8 cellular contexts compared by ENCODE assay signal in genomic region chr17:57130708-57131461, GRCh38.
A peak's percentile ranks its signal among the peaks of the same experiment; 100 is the strongest.
DNase-seq lines count a peak whose midpoint lies in the region; ATAC-seq lines count a peak whose summit lies in the region.

No MANE protein-coding gene starts in this region.

- no peaks in the 10 kb centered on the region for H3K9me3 ChIP-seq in iPS DF 6.9 (ENCODE audit: control insufficient read depth, insufficient read depth, low read length)

- no peak overlapping the region for H3K27ac ChIP-seq in iPS DF 6.9 (ENCODE audit: low read length)

- no peaks in the 10 kb centered on the region for H3K27me3 ChIP-seq in iPS DF 6.9 (ENCODE audit: control insufficient read depth, insufficient read depth, low read length)

- DNase-seq in ACHN (peak; percentile 81), GM19238 (ENCODE audit: insufficient read length, low spot score) (peak; percentile 86), NCI-H187 treated with DMSO at 0.1 percent for 48 hours (lab: John Stamatoyannopoulos, UW) (peak; percentile 11), T1000 (lab: John Stamatoyannopoulos, UW) (peak; percentile 67), astrocyte of the hippocampus (ENCODE audit: low read depth, low spot score) (peak; percentile 88), iPS DF 6.9 (ENCODE audit: low read depth, low spot score) (peak; percentile 48), smooth muscle cell of the brain vasculature (ENCODE audit: low read depth, low spot score) (peak; percentile 67)

- no peak for ATAC-seq in GM21528 (IDR thresholded peaks at IDR 0.05; ENCODE audit: low FRiP score, unreplicated experiment)

- in situ Hi-C loops in ACHN (cut with HindIII; ENCODE audit: low pct_ligation_motif_present, low pct_unique_long_range_greater_than_20kb, low sequenced_read_pairs), result no loop called here

- WGBS in iPS DF 6.9 (ENCODE audit: insufficient coverage, insufficient read length), result no CpG with 5 or more reads among the region's 16 CpGs

- H3K4me3 ChIP-seq in iPS DF 6.9 (ENCODE audit: low read length), result no peak overlapping the region

- H3K36me3 ChIP-seq in iPS DF 6.9 (ENCODE audit: control insufficient read depth, insufficient read depth, low read length), result no peaks in the 10 kb centered on the region

- no peaks in the 10 kb centered on the region for H3K4me1 ChIP-seq in iPS DF 6.9 (ENCODE audit: control insufficient read depth, insufficient read depth, low read length)

Comparison
In these comparisons a context has a peak if more than half of its experiments do, and no peak if none do; other contexts are left out.
1. DNase-seq: peak in every context shown above with its lines; median percentile 88 in astrocyte of the hippocampus; 86 in GM19238; 81 in ACHN; 67 in T1000; 67 in smooth muscle cell of the brain vasculature; 48 in iPS DF 6.9; 11 in NCI-H187 treated with DMSO at 0.1 percent for 48 hours.